Comparison of ENCODE assay signal across 9 cellular contexts in genomic region chr1:156496211-156496761, GRCh38. TPM values are rescaled to one million over a fixed set of nuclear protein-coding genes. Genes with fewer than 3 reads are reported as not detected.
DNase-seq lines count a peak whose midpoint lies in the region; ATAC-seq and TF ChIP-seq lines count a peak whose summit lies in the region.
"Had no signal": no experiment of that assay in that cellular context is flagged by ENCODE, and none has a peak within 500 bp of the region (broad histone marks: within the 10 kb centered on the region; RNA-seq: fewer than 3 reads in every experiment).

No MANE protein-coding gene starts in this region.

- peak overlapping the region; percentile 98 for H3K4me3 ChIP-seq in suprapubic skin

- POLR2A ChIA-PET in activated CD4-positive, alpha-beta T cell treated with anti-CD3 and anti-CD28 coated beads, Interleukin-2, amount 10 ng/mL, durations not matched to agents 7 days and 5 days (lab: Charles Lee), result no interaction called here
- POLR2A ChIA-PET in T-cell (lab: Charles Lee), result interaction anchor here in 1 of 2 donors (0.6 kb wide), 1 partner anchor 39 kb away, joined by 5 read pairs; no protein-coding TSS in a partner anchor

- CTCF ChIA-PET in activated CD4-positive, alpha-beta T cell treated with anti-CD3 and anti-CD28 coated beads, Interleukin-2, amount 10 ng/mL, durations not matched to agents 7 days and 5 days (lab: Charles Lee), result interaction anchor here (0.9 to 1.3 kb wide), 3 partner anchors 12 to 111 kb away, joined by 3 to 4 read pairs (median 3); no protein-coding TSS in a partner anchor
- CTCF ChIA-PET in T-cell (lab: Charles Lee), result interaction anchor here in 1 of 2 donors (0.5 kb wide), 1 partner anchor 10 kb away, joined by 4 read pairs; no protein-coding TSS in a partner anchor

- H3K27me3 Mint-ChIP-seq in activated CD4-positive, alpha-beta T cell treated with anti-CD3 and anti-CD28 coated beads, Interleukin-2, amount 10 ng/mL, durations not matched to agents 7 days and 5 days, result no peaks in the 10 kb centered on the region
- no peaks in the 10 kb centered on the region for H3K27me3 Mint-ChIP-seq in T-cell

- no peak overlapping the region for H3K27ac Mint-ChIP-seq in activated CD4-positive, alpha-beta T cell treated with anti-CD3 and anti-CD28 coated beads, Interleukin-2, amount 10 ng/mL, durations not matched to agents 7 days and 5 days
- peak overlapping the region; percentile 86 to 92 for H3K27ac Mint-ChIP-seq in T-cell

- H3K4me3 Mint-ChIP-seq in activated CD4-positive, alpha-beta T cell treated with anti-CD3 and anti-CD28 coated beads, Interleukin-2, amount 10 ng/mL, durations not matched to agents 7 days and 5 days, result no peak overlapping the region
- peak overlapping the region; percentile 48 to 90 (median 82) for H3K4me3 Mint-ChIP-seq in T-cell

- peaks cover 71% of the 10 kb centered on the region for H3K4me1 Mint-ChIP-seq in activated CD4-positive, alpha-beta T cell treated with anti-CD3 and anti-CD28 coated beads, Interleukin-2, amount 10 ng/mL, durations not matched to agents 7 days and 5 days
- peaks cover 74 to 79% (median 79%) of the 10 kb centered on the region in 3 donors for H3K4me1 Mint-ChIP-seq in T-cell

- no peak for TF ChIP-seq EP300 in suprapubic skin (IDR thresholded peaks at IDR 0.05)

- H3K36me3 ChIP-seq in suprapubic skin, result peaks cover 3% of the 10 kb centered on the region

- H3K4me1 ChIP-seq in suprapubic skin, result peaks cover 85% of the 10 kb centered on the region

- H3K9me3 ChIP-seq in suprapubic skin, result no peaks in the 10 kb centered on the region

- no peaks in the 10 kb centered on the region for H3K27me3 ChIP-seq in suprapubic skin

- H3K27ac ChIP-seq in suprapubic skin, result no peak overlapping the region

- TF ChIP-seq CTCF in suprapubic skin (IDR thresholded peaks at IDR 0.05), result no peak

- 55% methylated on average over 10 of the region's 10 CpGs for whole genome bisulfite sequencing in suprapubic skin

- in situ Hi-C loops in KBM-7 (cut with MboI; ENCODE audit: low pct_unique_long_range_greater_than_20kb, low sequenced_read_pairs), result no loop called here

- ATAC-seq in T-cell (replicated peaks in 1 of 4), result no peak
- ATAC-seq in GM21390 (IDR thresholded peaks at IDR 0.05; ENCODE audit: unreplicated experiment), result no peak

- no peaks in the 10 kb centered on the region for H3K9me3 Mint-ChIP-seq in activated CD4-positive, alpha-beta T cell treated with anti-CD3 and anti-CD28 coated beads, Interleukin-2, amount 10 ng/mL, durations not matched to agents 7 days and 5 days
- no peaks in the 10 kb centered on the region for H3K9me3 Mint-ChIP-seq in T-cell

- no peak for TF ChIP-seq POLR2A in suprapubic skin (IDR thresholded peaks at IDR 0.05)

- DNase-seq in activated CD4-positive, alpha-beta T cell treated with anti-CD3 and anti-CD28 coated beads for 48 hours, result peak; percentile 32
- DNase-seq in activated CD4-positive, alpha-beta T cell treated with anti-CD3 and anti-CD28 coated beads, Interleukin-2, amount 10 ng/mL, durations not matched to agents 7 days and 5 days, result no peak
- DNase-seq in T-cell (no peak), iris pigment epithelial cell (ENCODE audit: low read depth) (peak; percentile 45), suprapubic skin (ENCODE audit: low spot score in 2 of 2) (no peak), KBM-7 (no peak), DMS153 treated with DMSO at 0.1 percent for 48 hours (lab: John Stamatoyannopoulos, UW; ENCODE audit: unreplicated experiment) (no peak)
- DNase-seq: NCI-H345 had no signal

- peaks cover 33% of the 10 kb centered on the region for H3K36me3 Mint-ChIP-seq in activated CD4-positive, alpha-beta T cell treated with anti-CD3 and anti-CD28 coated beads, Interleukin-2, amount 10 ng/mL, durations not matched to agents 7 days and 5 days (ENCODE audit: low read depth)
- peaks cover 21% of the 10 kb centered on the region for H3K36me3 Mint-ChIP-seq in T-cell

RNA-seq across cellular contexts. Expression of gene MEF2D, which starts 4.3 kb away (rescaled TPM):
- 10 to 100 TPM; 34.0 to 39.4 TPM for total RNA-seq in activated CD4-positive, alpha-beta T cell treated with anti-CD3 and anti-CD28 coated beads, Interleukin-2, amount 10 ng/mL, durations not matched to agents 7 days and 5 days
- total RNA-seq in T-cell (100 to 1,000 TPM in 2 of 5 donors, 10 to 100 TPM in 3; 60.7 to 133 (median 79.3) TPM), suprapubic skin (10 to 100 TPM; 61.7 to 73.5 (median 67.1) TPM)

Comparison
In these comparisons a context has a peak if more than half of its experiments do, and no peak if none do; other contexts are left out.
1. DNase-seq: peak in activated CD4-positive, alpha-beta T cell treated with anti-CD3 and anti-CD28 coated beads for 48 hours (single experiment) and iris pigment epithelial cell (single experiment); none in activated CD4-positive, alpha-beta T cell treated with anti-CD3 and anti-CD28 coated beads, Interleukin-2, amount 10 ng/mL, durations not matched to agents 7 days and 5 days (single experiment), T-cell (0 of 34), suprapubic skin (0 of 2), KBM-7 (single experiment) and DMS153 treated with DMSO at 0.1 percent for 48 hours (single experiment).